In genomic region chr22:31119026-31119717, GRCh38 we compare ENCODE assay signal across 16 cellular contexts. TPM values are rescaled to one million over a fixed set of nuclear protein-coding genes. Genes with fewer than 3 reads are reported as not detected.
DNase-seq lines count a peak whose midpoint lies in the region; ATAC-seq and TF ChIP-seq lines count a peak whose summit lies in the region.
"Had no signal": no experiment of that assay in that cellular context is flagged by ENCODE, and none has a peak within 500 bp of the region (broad histone marks: within the 10 kb centered on the region; RNA-seq: fewer than 3 reads in every experiment).

No MANE protein-coding gene starts in this region.

- H3K79me2 ChIP-seq in trophoblast cell (ENCODE audit: control insufficient read depth, insufficient read depth, low read length, poor library complexity) = no peaks in the 10 kb centered on the region

- H3K4me3 Mint-ChIP-seq in CD14-positive monocyte (no peak overlapping the region), chondrocyte (ENCODE audit: unreplicated experiment) (no peak overlapping the region)
- no peak overlapping the region for H3K4me3 Mint-ChIP-seq in naive thymus-derived CD4-positive, alpha-beta T cell
- H3K4me3 Mint-ChIP-seq: CD8-positive, alpha-beta T cell had no signal

- TF ChIP-seq CTCF in CD14-positive monocyte (IDR thresholded peaks at IDR 0.05) (no peak), adrenal gland (IDR thresholded peaks at IDR 0.05) (no peak), heart right ventricle (IDR thresholded peaks at IDR 0.05) (no peak), chondrocyte (IDR thresholded peaks at IDR 0.05) (no peak)

- H3K36me3 ChIP-seq in adrenal gland (replicated peaks in 1 of 2) = no peaks in the 10 kb centered on the region
- H3K36me3 ChIP-seq in heart right ventricle = no peaks in the 10 kb centered on the region
- no peaks in the 10 kb centered on the region for H3K36me3 ChIP-seq in trophoblast cell (ENCODE audit: control insufficient read depth in 1 of 2, insufficient read depth in 2 of 2, low read length in 2 of 2)
- H3K36me3 ChIP-seq in naive thymus-derived CD4-positive, alpha-beta T cell (ENCODE audit: control insufficient read depth in 2 of 3, insufficient read depth in 3 of 3, low read length in 3 of 3) = no peaks in the 10 kb centered on the region

- H3K27me3 ChIP-seq in adrenal gland = no peaks in the 10 kb centered on the region
- no peaks in the 10 kb centered on the region for H3K27me3 ChIP-seq in heart right ventricle
- no peaks in the 10 kb centered on the region for H3K27me3 ChIP-seq in trophoblast cell (ENCODE audit: insufficient read depth, low read length)
- H3K27me3 ChIP-seq in naive thymus-derived CD4-positive, alpha-beta T cell (ENCODE audit: control insufficient read depth in 2 of 2, insufficient read depth in 2 of 2, low read length in 2 of 2) = no peaks in the 10 kb centered on the region

- no peak overlapping the region for H3K9ac ChIP-seq in trophoblast cell (ENCODE audit: low read length)

- DNase-seq in CD14-positive monocyte (ENCODE audit: low spot score) (peak; percentile 30), adrenal gland (peak in 5 of 7 donors; percentile 58 to 83 (median 68)), heart right ventricle (peak; percentile 58), trophoblast cell (no peak), nucleus accumbens (lab: John Stamatoyannopoulos, UW) (no peak), H4 (ENCODE audit: low spot score) (no peak), chondrocyte (ENCODE audit: low spot score) (no peak)
- no peak for DNase-seq in naive thymus-derived CD4-positive, alpha-beta T cell
- DNase-seq: AML-193; CD8-positive, alpha-beta T cell; DMS 273 treated with DMSO at 0.1 percent for 48 hours; NCI-H1092 treated with DMSO at 0.1 percent for 48 hours; NCI-H1694; NCI-H345; NCI-H69; PC-3 had no signal

- H3K4ac ChIP-seq in trophoblast cell (ENCODE audit: low read depth, low read length) = no peak overlapping the region

- no peak overlapping the region for H3K27ac ChIP-seq in adrenal gland
- peak overlapping the region; percentile 56 to 93 (median 86) for H3K27ac ChIP-seq in heart right ventricle
- no peak overlapping the region for H3K27ac ChIP-seq in trophoblast cell (ENCODE audit: low read depth, low read length)
- no peak overlapping the region for H3K27ac ChIP-seq in naive thymus-derived CD4-positive, alpha-beta T cell (ENCODE audit: low read depth, low read length)

- H3K23ac ChIP-seq in trophoblast cell (ENCODE audit: low read length) = no peak overlapping the region

- H2AK5ac ChIP-seq in trophoblast cell (ENCODE audit: low read length) = no peak overlapping the region

- 52 to 94% (median 57%) methylated on average over 3 to 7 of the region's 7 CpGs for WGBS in adrenal gland, 4 donors
- WGBS in heart right ventricle, 2 donors = 49 to 50% methylated on average over 7 of the region's 7 CpGs
- no CpG with 5 or more reads among the region's 7 CpGs for WGBS in trophoblast cell (ENCODE audit: extremely low coverage, insufficient coverage, insufficient read length)

- H3K9me3 Mint-ChIP-seq in CD14-positive monocyte (no peaks in the 10 kb centered on the region), chondrocyte (ENCODE audit: low read depth) (no peaks in the 10 kb centered on the region)
- H3K9me3 Mint-ChIP-seq in naive thymus-derived CD4-positive, alpha-beta T cell = peaks cover 0 to 1% (median 0%) of the 10 kb centered on the region in 11 donors
- H3K9me3 Mint-ChIP-seq: CD8-positive, alpha-beta T cell had no signal

- H3K4me1 Mint-ChIP-seq in CD14-positive monocyte (no peaks in the 10 kb centered on the region), chondrocyte (ENCODE audit: low read depth) (peaks cover 14% of the 10 kb centered on the region)
- H3K4me1 Mint-ChIP-seq in naive thymus-derived CD4-positive, alpha-beta T cell = no peaks in the 10 kb centered on the region

- peak in 1 of 2 donors; percentile 49 for TF ChIP-seq POLR2A in adrenal gland (IDR thresholded peaks at IDR 0.05)

- H3K27me3 Mint-ChIP-seq in CD14-positive monocyte (ENCODE audit: low read depth in 3 of 3) = peaks cover 5 to 6% (median 5%) of the 10 kb centered on the region in 3 donors
- no peaks in the 10 kb centered on the region for H3K27me3 Mint-ChIP-seq in chondrocyte (ENCODE audit: low read depth)
- no peaks in the 10 kb centered on the region for H3K27me3 Mint-ChIP-seq in naive thymus-derived CD4-positive, alpha-beta T cell

- H3K79me1 ChIP-seq in trophoblast cell (ENCODE audit: low read length) = peaks cover 3% of the 10 kb centered on the region

- no peak overlapping the region for H3K18ac ChIP-seq in trophoblast cell (ENCODE audit: low read length)

- H4K8ac ChIP-seq in trophoblast cell (ENCODE audit: low read depth, low read length) = no peak overlapping the region

- no peaks in the 10 kb centered on the region for H3K36me3 Mint-ChIP-seq in CD14-positive monocyte
- H3K36me3 Mint-ChIP-seq in chondrocyte (ENCODE audit: low read depth) = no peaks in the 10 kb centered on the region
- H3K36me3 Mint-ChIP-seq in naive thymus-derived CD4-positive, alpha-beta T cell = no peaks in the 10 kb centered on the region
- H3K36me3 Mint-ChIP-seq: CD8-positive, alpha-beta T cell had no signal

- no peak overlapping the region for H2AFZ ChIP-seq in trophoblast cell (ENCODE audit: insufficient read depth, low read length, poor library complexity)

- no peak overlapping the region for H3K4me2 ChIP-seq in trophoblast cell (ENCODE audit: low read length)

- H3K14ac ChIP-seq in trophoblast cell (ENCODE audit: low read length) = no peak overlapping the region

- POLR2A ChIA-PET in naive thymus-derived CD4-positive, alpha-beta T cell (lab: Charles Lee) = no interaction called here

- H3K9me3 ChIP-seq in adrenal gland (replicated peaks in 1 of 3) = no peaks in the 10 kb centered on the region
- H3K9me3 ChIP-seq in heart right ventricle = no peaks in the 10 kb centered on the region
- H3K9me3 ChIP-seq in trophoblast cell (ENCODE audit: insufficient read depth, low read depth, low read length) = peaks cover 4% of the 10 kb centered on the region
- no peaks in the 10 kb centered on the region for H3K9me3 ChIP-seq in naive thymus-derived CD4-positive, alpha-beta T cell (ENCODE audit: control insufficient read depth in 2 of 3, low read length in 3 of 3)

- H4K12ac ChIP-seq in trophoblast cell (ENCODE audit: low read depth, low read length) = no peak overlapping the region

- ATAC-seq in heart right ventricle = peak; percentile 77 to 93 (median 86)
- ATAC-seq in naive thymus-derived CD4-positive, alpha-beta T cell = no peak
- ATAC-seq: CD8-positive, alpha-beta T cell; PC-3 had no signal

- H3K4me1 ChIP-seq in adrenal gland (replicated peaks in 1 of 2) = peaks cover 12 to 19% of the 10 kb centered on the region in 2 donors
- peaks cover 3 to 50% (median 31%) of the 10 kb centered on the region in 9 donors for H3K4me1 ChIP-seq in heart right ventricle
- peaks cover 0 to 5% of the 10 kb centered on the region in 2 experiments for H3K4me1 ChIP-seq in trophoblast cell (ENCODE audit: control insufficient read depth in 1 of 2, insufficient read depth in 2 of 2, low read length in 2 of 2)
- no peaks in the 10 kb centered on the region for H3K4me1 ChIP-seq in naive thymus-derived CD4-positive, alpha-beta T cell (ENCODE audit: control insufficient read depth in 2 of 2, insufficient read depth in 2 of 2, low read length in 2 of 2)

- H3K27ac Mint-ChIP-seq in CD14-positive monocyte (no peak overlapping the region), chondrocyte (ENCODE audit: unreplicated experiment) (no peak overlapping the region)
- H3K27ac Mint-ChIP-seq in naive thymus-derived CD4-positive, alpha-beta T cell = no peak overlapping the region
- H3K27ac Mint-ChIP-seq: CD8-positive, alpha-beta T cell had no signal

- no peak overlapping the region for H3K4me3 ChIP-seq in adrenal gland
- H3K4me3 ChIP-seq in heart right ventricle = no peak overlapping the region
- H3K4me3 ChIP-seq in trophoblast cell (ENCODE audit: low read depth, low read length) = peak overlapping the region; percentile 6
- H3K4me3 ChIP-seq in naive thymus-derived CD4-positive, alpha-beta T cell (ENCODE audit: low read length) = no peak overlapping the region

- H4K91ac ChIP-seq in trophoblast cell (ENCODE audit: low read depth, low read length) = no peak overlapping the region

- intact Hi-C loops in CD14-positive monocyte (cut with micrococcal nuclease) = no loop called here
- intact Hi-C loops in adrenal gland (cut with DNase I) = no loop called here
- intact Hi-C loops in heart right ventricle (cut with DNase I) = loop anchor here in 1 of 10 donors (5.0 kb wide), 1 partner anchor 38 kb away; no protein-coding TSS in a partner anchor
- intact Hi-C loops in naive thymus-derived CD4-positive, alpha-beta T cell (cut with micrococcal nuclease) = no loop called here

- H2BK5ac ChIP-seq in trophoblast cell (ENCODE audit: low read depth, low read length, poor library complexity) = no peak overlapping the region

- H2BK12ac ChIP-seq in trophoblast cell (ENCODE audit: low read length) = no peak overlapping the region

- CTCF ChIA-PET in naive thymus-derived CD4-positive, alpha-beta T cell (lab: Charles Lee) = interaction anchor here (0.5 kb wide), 1 partner anchor 199 kb away, joined by 3 read pairs; no protein-coding TSS in a partner anchor

- no peak overlapping the region for H2BK120ac ChIP-seq in trophoblast cell (ENCODE audit: insufficient read depth, low read length, poor library complexity)

RNA-seq across cellular contexts. Expression of gene INPP5J, which starts 3.6 kb away (rescaled TPM):
- polyA plus RNA-seq in CD14-positive monocyte (not detected), adrenal gland (1 to 10 TPM in 2 of 3 donors, under 1 TPM in 1; 0.48 to 5.8 (median 2.1) TPM), heart right ventricle (10 to 100 TPM in 1 of 2 donors, 1 to 10 TPM in 1; 7.9 to 14.0 TPM)
- total RNA-seq in adrenal gland (1 to 10 TPM in 7 of 8 donors, under 1 TPM in 1; 0.48 to 8.1 (median 2.5) TPM), heart right ventricle (10 to 100 TPM; 15.2 to 31.7 (median 19.3) TPM), chondrocyte (3.5 to 5.9 TPM (median 5.2 TPM) in 3 replicates)
- polyA plus RNA-seq in trophoblast cell (2013) = 2.3 and 2.4 TPM in 2 replicates
- 0.45 and 0.79 TPM in 2 replicates for total RNA-seq in H4 (2014; rRNA removed; shearing (Covaris generic))
- under 1 TPM in 4 of 5 experiments, not detected in 1; 0.24 to 0.81 (median 0.51) TPM for total RNA-seq in naive thymus-derived CD4-positive, alpha-beta T cell
- polyA plus RNA-seq in naive thymus-derived CD4-positive, alpha-beta T cell = not detected

RNA-seq across cellular contexts. Expression of gene SELENOM, which starts 11.8 kb away (rescaled TPM):
- polyA plus RNA-seq in CD14-positive monocyte (1 to 10 TPM; 3.4 to 7.6 TPM), adrenal gland (100 to 1,000 TPM in 2 of 3 donors, 10 to 100 TPM in 1; 22.9 to 208 (median 134) TPM), heart right ventricle (100 to 1,000 TPM; 122 to 134 TPM)
- total RNA-seq in adrenal gland (100 to 1,000 TPM in 6 of 8 donors, 10 to 100 TPM in 2; 73.4 to 546 (median 161) TPM), heart right ventricle (10 to 100 TPM; 21.5 to 73.9 (median 45.3) TPM), chondrocyte (200 to 228 TPM (median 217 TPM) in 3 replicates)
- 70.7 and 77.0 TPM in 2 replicates for polyA plus RNA-seq in trophoblast cell (2013)
- total RNA-seq in H4 (2014; rRNA removed; shearing (Covaris generic)) = 2.3 and 10.0 TPM in 2 replicates
- total RNA-seq in naive thymus-derived CD4-positive, alpha-beta T cell = 10 to 100 TPM in 4 of 5 experiments, 1 to 10 TPM in 1; 9.1 to 71.5 (median 68.6) TPM
- 100 to 1,000 TPM; 129 to 175 TPM for polyA plus RNA-seq in naive thymus-derived CD4-positive, alpha-beta T cell

RNA-seq across cellular contexts. Expression of gene PLA2G3, which starts 21.1 kb away (rescaled TPM):
- polyA plus RNA-seq in CD14-positive monocyte (not detected), adrenal gland (under 1 TPM in 1 of 3 donors, not detected in 2; 0.09 TPM), heart right ventricle (under 1 TPM in 1 of 2 donors, not detected in 1; 0.01 TPM)
- total RNA-seq in adrenal gland (not detected), heart right ventricle (not detected), chondrocyte (0.07 to 0.13 TPM in 2 of 3 replicates, not detected in the other)
- 0.22 and 0.25 TPM in 2 replicates for polyA plus RNA-seq in trophoblast cell (2013)
- not detected in 2 replicates for total RNA-seq in H4 (2014; rRNA removed; shearing (Covaris generic))
- not detected for total RNA-seq in naive thymus-derived CD4-positive, alpha-beta T cell
- not detected for polyA plus RNA-seq in naive thymus-derived CD4-positive, alpha-beta T cell
- total RNA-seq: CD8-positive, alpha-beta T cell; PC-3 had no signal

RNA-seq across cellular contexts. Expression of gene SMTN, which starts 38.1 kb away (rescaled TPM):
- under 1 TPM; 0.87 to 0.88 TPM for polyA plus RNA-seq in CD14-positive monocyte
- 100 to 1,000 TPM in 4 of 8 donors, 10 to 100 TPM in 4; 22.7 to 115 (median 101) TPM for total RNA-seq in adrenal gland
- polyA plus RNA-seq in adrenal gland = 100 to 1,000 TPM in 1 of 3 donors, 10 to 100 TPM in 1, 1 to 10 TPM in 1; 4.6 to 155 (median 58.6) TPM
- 100 to 1,000 TPM; 146 to 290 (median 204) TPM for total RNA-seq in heart right ventricle
- 100 to 1,000 TPM in 1 of 2 donors, 10 to 100 TPM in 1; 64.2 to 398 TPM for polyA plus RNA-seq in heart right ventricle
- polyA plus RNA-seq in trophoblast cell (2013) = 76.6 and 79.2 TPM in 2 replicates
- 13.9 and 20.9 TPM in 2 replicates for total RNA-seq in H4 (2014; rRNA removed; shearing (Covaris generic))
- total RNA-seq in chondrocyte = 37.9 to 58.1 TPM (median 47.2 TPM) in 3 replicates
- total RNA-seq in naive thymus-derived CD4-positive, alpha-beta T cell = 10 to 100 TPM in 1 of 5 experiments, 1 to 10 TPM in 4; 3.1 to 14.9 (median 6.2) TPM
- 1 to 10 TPM; 1.1 to 3.9 TPM for polyA plus RNA-seq in naive thymus-derived CD4-positive, alpha-beta T cell

RNA-seq across cellular contexts. Expression of gene RNF185, which starts 40.8 kb away (rescaled TPM):
- polyA plus RNA-seq in CD14-positive monocyte (10 to 100 TPM; 26.1 to 26.5 TPM), adrenal gland (10 to 100 TPM; 16.0 to 41.7 (median 16.4) TPM), heart right ventricle (10 to 100 TPM; 12.2 to 18.7 TPM)
- total RNA-seq in adrenal gland (10 to 100 TPM; 15.9 to 45.5 (median 36.0) TPM), heart right ventricle (10 to 100 TPM; 20.4 to 24.9 (median 22.0) TPM), chondrocyte (28.6 to 36.9 TPM (median 35.8 TPM) in 3 replicates)
- polyA plus RNA-seq in trophoblast cell (2013) = 31.7 and 33.1 TPM in 2 replicates
- total RNA-seq in H4 (2014; rRNA removed; shearing (Covaris generic)) = 16.5 and 17.7 TPM in 2 replicates
- total RNA-seq in naive thymus-derived CD4-positive, alpha-beta T cell = 10 to 100 TPM; 10.6 to 28.5 (median 23.5) TPM
- 10 to 100 TPM; 18.1 to 27.2 TPM for polyA plus RNA-seq in naive thymus-derived CD4-positive, alpha-beta T cell

Comparison
In these comparisons a context has a peak if more than half of its experiments do, and no peak if none do; other contexts are left out.
1. DNase-seq: peak in CD14-positive monocyte (single experiment), adrenal gland (5 of 7) and heart right ventricle (2 of 2); none in trophoblast cell (0 of 2), nucleus accumbens (0 of 56), H4 (single experiment), chondrocyte (single experiment) and naive thymus-derived CD4-positive, alpha-beta T cell (0 of 9).
2. H3K27ac ChIP-seq: peak in heart right ventricle (10 of 10); none in adrenal gland (0 of 5), trophoblast cell (single experiment) and naive thymus-derived CD4-positive, alpha-beta T cell (single experiment).